Comparison of ENCODE assay signal across 8 cellular contexts in the genomic region with DNA sequence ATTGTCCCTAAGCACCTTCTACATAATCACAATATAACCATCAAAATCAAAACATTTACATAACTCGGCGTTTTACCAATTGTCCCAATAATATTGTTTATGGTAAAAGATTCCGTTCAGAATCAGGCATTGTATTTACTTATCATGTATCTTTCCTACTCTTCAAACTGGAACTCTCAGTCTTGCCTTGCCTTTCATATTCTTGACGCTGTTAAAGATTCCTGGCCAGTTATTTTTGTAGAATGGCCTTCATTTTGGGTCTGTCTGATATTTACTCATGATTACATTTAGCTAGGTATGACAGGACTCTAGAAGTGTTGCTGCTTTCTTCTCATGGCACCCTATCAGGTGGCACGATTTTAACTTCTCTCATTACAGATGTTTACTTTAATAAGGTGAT. TPM values are rescaled to one million over a fixed set of nuclear protein-coding genes. Genes with fewer than 3 reads are reported as not detected.
DNase-seq lines count a peak whose midpoint lies in the region; ATAC-seq and TF ChIP-seq lines count a peak whose summit lies in the region.

No MANE protein-coding gene starts in this region.

- ATAC-seq in heart right ventricle: no peak
- ATAC-seq in HG03460 (IDR thresholded peaks at IDR 0.05; ENCODE audit: unreplicated experiment): no peak
- no peak for ATAC-seq in GM19455 (IDR thresholded peaks at IDR 0.05; ENCODE audit: unreplicated experiment)

- H3K9me3 ChIP-seq in heart right ventricle: no peaks in the 10 kb centered on the region
- H3K9me3 ChIP-seq in right atrium auricular region: no peaks in the 10 kb centered on the region

- peaks cover 26% of the 10 kb centered on the region for H3K4me1 Mint-ChIP-seq in activated T-helper 1 cell treated with anti-CD3 and anti-CD28 coated beads, Interleukin-12 subunit alpha, Interleukin-12 subunit beta, Interleukin-2, Interleukin-4 antibody, amounts not matched to agents 30 ng/mL and 10 ng/mL and 1 ng/mL, durations not matched to agents 14 hours and 24 hours and 36 hours (ENCODE audit: low read depth)
- H3K4me1 Mint-ChIP-seq in mesothelial cell of epicardium: peaks cover 15% of the 10 kb centered on the region
- peaks cover 6% of the 10 kb centered on the region for H3K4me1 Mint-ChIP-seq in type B pancreatic cell (ENCODE audit: unreplicated experiment)

- H3K36me3 ChIP-seq in heart right ventricle: no peaks in the 10 kb centered on the region
- H3K36me3 ChIP-seq in right atrium auricular region: no peaks in the 10 kb centered on the region

- intact Hi-C loops in heart right ventricle (cut with DNase I): loop anchor here in 2 of 10 donors (2.0 kb wide), 1 partner anchor 36 kb away; a partner anchor contains a TSS
- intact Hi-C loops in activated T-helper 1 cell treated with anti-CD3 and anti-CD28 coated beads, Interleukin-12 subunit alpha, Interleukin-12 subunit beta, Interleukin-2, Interleukin-4 antibody, amounts not matched to agents 30 ng/mL and 10 ng/mL and 1 ng/mL, durations not matched to agents 14 hours and 24 hours and 36 hours (cut with micrococcal nuclease): loop anchor here (1.0 to 5.0 kb wide), 3 partner anchors 8 to 394 kb away; a partner anchor contains a TSS

- H3K27ac Mint-ChIP-seq in activated T-helper 1 cell treated with anti-CD3 and anti-CD28 coated beads, Interleukin-12 subunit alpha, Interleukin-12 subunit beta, Interleukin-2, Interleukin-4 antibody, amounts not matched to agents 30 ng/mL and 10 ng/mL and 1 ng/mL, durations not matched to agents 14 hours and 24 hours and 36 hours: peak overlapping the region; percentile 90
- H3K27ac Mint-ChIP-seq in mesothelial cell of epicardium (peak overlapping the region; percentile 88), type B pancreatic cell (peak overlapping the region; percentile 91)

- H3K4me3 ChIP-seq in heart right ventricle: peak overlapping the region in 6 of 10 donors; percentile 85 to 98 (median 95)
- H3K4me3 ChIP-seq in right atrium auricular region: peak overlapping the region in 1 of 2 donors; percentile 95

- H3K36me3 Mint-ChIP-seq in activated T-helper 1 cell treated with anti-CD3 and anti-CD28 coated beads, Interleukin-12 subunit alpha, Interleukin-12 subunit beta, Interleukin-2, Interleukin-4 antibody, amounts not matched to agents 30 ng/mL and 10 ng/mL and 1 ng/mL, durations not matched to agents 14 hours and 24 hours and 36 hours (ENCODE audit: low read depth): peaks cover 2% of the 10 kb centered on the region
- H3K36me3 Mint-ChIP-seq in mesothelial cell of epicardium (no peaks in the 10 kb centered on the region), type B pancreatic cell (no peaks in the 10 kb centered on the region)

- H3K9me3 Mint-ChIP-seq in activated T-helper 1 cell treated with anti-CD3 and anti-CD28 coated beads, Interleukin-12 subunit alpha, Interleukin-12 subunit beta, Interleukin-2, Interleukin-4 antibody, amounts not matched to agents 30 ng/mL and 10 ng/mL and 1 ng/mL, durations not matched to agents 14 hours and 24 hours and 36 hours: no peaks in the 10 kb centered on the region
- H3K9me3 Mint-ChIP-seq in mesothelial cell of epicardium (no peaks in the 10 kb centered on the region), type B pancreatic cell (no peaks in the 10 kb centered on the region)

- WGBS in heart right ventricle, 2 donors: 92 to 93% methylated on average over 5 of the region's 5 CpGs

- DNase-seq in heart right ventricle (no peak), right atrium auricular region (ENCODE audit: low spot score) (no peak), mesothelial cell of epicardium (ENCODE audit: low spot score in 2 of 2, unreplicated experiment in 2 of 2) (no peak), type B pancreatic cell (ENCODE audit: extremely low spot score, unreplicated experiment) (no peak), NOMO-1 (lab: John Stamatoyannopoulos, UW; ENCODE audit: unreplicated experiment in 2 of 2) (no peak)
- DNase-seq in activated T-helper 1 cell treated with anti-CD3 and anti-CD28 coated beads, Interleukin-12 subunit alpha, Interleukin-12 subunit beta, Interleukin-2, Interleukin-4 antibody, amounts not matched to agents 30 ng/mL and 10 ng/mL and 1 ng/mL, durations not matched to agents 14 hours and 24 hours and 36 hours (ENCODE audit: low spot score): no peak

- TF ChIP-seq CTCF in heart right ventricle (IDR thresholded peaks at IDR 0.05): no peak
- no peak for TF ChIP-seq CTCF in right atrium auricular region (IDR thresholded peaks at IDR 0.05)
- no peak for TF ChIP-seq CTCF in mesothelial cell of epicardium (IDR thresholded peaks at IDR 0.05; ENCODE audit: unreplicated experiment)
- TF ChIP-seq CTCF in type B pancreatic cell (conservative IDR thresholded peaks at IDR 0.05): no peak

- H3K27ac ChIP-seq in heart right ventricle: peak overlapping the region in 5 of 10 donors; percentile 89 to 94 (median 90)
- H3K27ac ChIP-seq in right atrium auricular region: no peak overlapping the region

- H3K27me3 Mint-ChIP-seq in activated T-helper 1 cell treated with anti-CD3 and anti-CD28 coated beads, Interleukin-12 subunit alpha, Interleukin-12 subunit beta, Interleukin-2, Interleukin-4 antibody, amounts not matched to agents 30 ng/mL and 10 ng/mL and 1 ng/mL, durations not matched to agents 14 hours and 24 hours and 36 hours (ENCODE audit: insufficient read depth): peaks cover 2% of the 10 kb centered on the region
- H3K27me3 Mint-ChIP-seq in mesothelial cell of epicardium (ENCODE audit: low read depth): no peaks in the 10 kb centered on the region
- no peaks in the 10 kb centered on the region for H3K27me3 Mint-ChIP-seq in type B pancreatic cell

- H3K27me3 ChIP-seq in heart right ventricle: no peaks in the 10 kb centered on the region
- no peaks in the 10 kb centered on the region for H3K27me3 ChIP-seq in right atrium auricular region

- H3K4me3 Mint-ChIP-seq in activated T-helper 1 cell treated with anti-CD3 and anti-CD28 coated beads, Interleukin-12 subunit alpha, Interleukin-12 subunit beta, Interleukin-2, Interleukin-4 antibody, amounts not matched to agents 30 ng/mL and 10 ng/mL and 1 ng/mL, durations not matched to agents 14 hours and 24 hours and 36 hours: peak overlapping the region; percentile 98
- peak overlapping the region; percentile 98 for H3K4me3 Mint-ChIP-seq in mesothelial cell of epicardium
- H3K4me3 Mint-ChIP-seq in type B pancreatic cell: peak overlapping the region; percentile 98

- H3K4me1 ChIP-seq in heart right ventricle: peaks cover 0 to 28% (median 18%) of the 10 kb centered on the region in 9 donors
- peaks cover 0 to 22% of the 10 kb centered on the region in 2 donors for H3K4me1 ChIP-seq in right atrium auricular region

RNA-seq across cellular contexts. Expression of a gene that starts 0.8 kb away (rescaled TPM):
- total RNA-seq in heart right ventricle (10 to 100 TPM; 39.7 to 55.1 (median 46.2) TPM), right atrium auricular region (10 to 100 TPM; 29.0 to 29.3 TPM), mesothelial cell of epicardium (21.5 to 24.4 TPM (median 22.2 TPM) in 3 replicates), type B pancreatic cell (ENCODE audit: low replicate concordance) (26.3 and 27.3 TPM in 2 replicates)
- polyA plus RNA-seq in heart right ventricle: 10 to 100 TPM; 17.0 to 65.0 TPM
- 26.4 and 31.0 TPM in 2 replicates for total RNA-seq in activated T-helper 1 cell treated with anti-CD3 and anti-CD28 coated beads, Interleukin-12 subunit alpha, Interleukin-12 subunit beta, Interleukin-2, Interleukin-4 antibody, amounts not matched to agents 30 ng/mL and 10 ng/mL and 1 ng/mL, durations not matched to agents 14 hours and 24 hours and 36 hours

RNA-seq across cellular contexts. Expression of a gene that starts 36.1 kb away (rescaled TPM):
- total RNA-seq in heart right ventricle (1 to 10 TPM; 4.2 to 9.5 (median 6.6) TPM), right atrium auricular region (10 to 100 TPM; 10.5 to 18.3 TPM), mesothelial cell of epicardium (28.7 to 33.6 TPM (median 29.5 TPM) in 3 replicates), type B pancreatic cell (ENCODE audit: low replicate concordance) (23.2 and 26.5 TPM in 2 replicates)
- 1 to 10 TPM; 4.2 to 5.3 TPM for polyA plus RNA-seq in heart right ventricle
- total RNA-seq in activated T-helper 1 cell treated with anti-CD3 and anti-CD28 coated beads, Interleukin-12 subunit alpha, Interleukin-12 subunit beta, Interleukin-2, Interleukin-4 antibody, amounts not matched to agents 30 ng/mL and 10 ng/mL and 1 ng/mL, durations not matched to agents 14 hours and 24 hours and 36 hours: 29.0 and 30.6 TPM in 2 replicates
